Comparison of ENCODE assay signal across 19 cellular contexts in the genomic region with DNA sequence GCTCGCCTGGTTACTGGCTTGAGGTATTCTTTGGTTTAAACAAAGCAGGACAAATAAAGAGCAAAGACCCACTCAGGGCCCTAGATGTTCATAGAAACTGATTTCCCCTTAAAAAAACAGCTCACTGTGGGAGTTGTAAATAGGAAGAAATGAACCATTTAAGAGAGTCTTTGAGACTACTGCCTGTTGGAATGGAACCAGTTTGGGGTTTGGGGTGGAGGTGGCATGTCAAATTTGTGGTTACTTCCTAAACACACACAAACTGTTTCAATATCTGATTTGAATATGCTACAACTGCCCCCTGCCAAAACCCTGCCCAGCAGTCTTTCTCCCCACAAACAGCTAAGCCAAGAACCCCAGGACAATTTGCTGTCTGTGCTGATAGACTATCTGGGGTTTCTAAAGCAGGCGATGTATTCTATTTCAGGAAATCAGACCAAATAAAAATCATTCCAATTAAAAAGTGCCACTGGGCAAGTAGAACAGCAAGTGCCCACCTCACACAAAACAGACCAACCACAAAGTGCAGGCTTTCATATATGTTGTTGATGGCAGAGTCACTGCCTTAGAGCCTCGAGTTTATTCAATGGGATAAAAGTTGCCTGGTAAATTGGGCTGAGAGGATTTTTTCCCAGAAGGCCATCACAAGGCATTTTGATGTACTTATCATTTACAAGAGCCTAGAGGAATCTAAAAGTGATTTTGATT.
DNase-seq lines count a peak whose midpoint lies in the region; ATAC-seq and TF ChIP-seq lines count a peak whose summit lies in the region.
"Had no signal": no experiment of that assay in that cellular context is flagged by ENCODE, and none has a peak within 500 bp of the region (broad histone marks: within the 10 kb centered on the region; RNA-seq: fewer than 3 reads in every experiment).

No MANE protein-coding gene starts in this region.

- no peaks in the 10 kb centered on the region for H4K20me1 ChIP-seq in MM.1S (ENCODE audit: insufficient read depth, low read length)

- H3K4me2 ChIP-seq in MM.1S (ENCODE audit: low read depth, low read length) = peak overlapping the region; percentile 43; the same call in 1 of the 2 replicates

- H3K27ac ChIP-seq in MM.1S (ENCODE audit: low read length) = peak overlapping the region; percentile 76; the same call in 1 of the 2 replicates
- H3K27ac ChIP-seq: ovary, RWPE1 had no signal

- no peak overlapping the region for H3K4me3 ChIP-seq in MM.1S (ENCODE audit: low read length)
- H3K4me3 ChIP-seq: left lung, ovary, transverse colon had no signal

- H3K9me2 ChIP-seq in MM.1S (replicated peaks; ENCODE audit: insufficient read depth, low read length) = no peaks in the 10 kb centered on the region

- peaks cover 25% of the 10 kb centered on the region for H3F3A ChIP-seq in MM.1S (ENCODE audit: insufficient read depth, low read length)

- H3K79me2 ChIP-seq in MM.1S (ENCODE audit: low read length) = no peaks in the 10 kb centered on the region

- H2AFZ ChIP-seq in MM.1S (ENCODE audit: low read length) = peak overlapping the region; percentile 37; the same call in 1 of the 2 replicates

- TF ChIP-seq CTCF in MM.1S (IDR thresholded peaks at IDR 0.05; ENCODE audit: low read length) = no peak
- TF ChIP-seq CTCF in GM13977 (IDR thresholded peaks at IDR 0.05; ENCODE audit: extremely low read depth, insufficient read depth, missing control alignments) = no peak

- in situ Hi-C loops in GM13977 (cut with MboI; ENCODE audit: low pct_unique_long_range_greater_than_20kb, low sequenced_read_pairs, unreplicated experiment) = loop anchor here (25.0 kb wide), 2 partner anchors 183 to 358 kb away; a partner anchor contains a TSS

- no peak overlapping the region for H3K9ac ChIP-seq in MM.1S (ENCODE audit: low read length)

- DNase-seq in H4 (ENCODE audit: low spot score) (peak; percentile 8), MM.1S (peak; percentile 37), fibroblast of peridontal ligament (ENCODE audit: extremely low read depth) (peak; percentile 10), GM13977 (ENCODE audit: low spot score) (no peak), GDM1 (lab: John Stamatoyannopoulos, UW) (no peak)
- DNase-seq: activated T-cell treated with anti-CD3 and anti-CD28 coated beads, Interleukin-2, amount 50 U/mL, for 48 hours; BE2C; effector memory CD8-positive, alpha-beta T cell; left lung; NCI-H526 treated with DMSO at 0.1 percent for 48 hours; ovary; stimulated activated CD4-positive, alpha-beta T cell treated with anti-CD3 and anti-CD28 coated beads, Interleukin-4, amount 100 ng/mL, for 4 hours; T-helper 17 cell had no signal

- H3K9me3 ChIP-seq in MM.1S (replicated peaks; ENCODE audit: insufficient read depth, low read length) = no peaks in the 10 kb centered on the region
- H3K9me3 ChIP-seq: BE2C, ovary had no signal

- ATAC-seq in GM18868 (IDR thresholded peaks at IDR 0.05; ENCODE audit: unreplicated experiment) (peak; percentile 19), HG03354 (IDR thresholded peaks at IDR 0.05; ENCODE audit: poor library complexity, severe bottlenecking, unreplicated experiment) (no peak)
- no peak for ATAC-seq in activated CD4-positive, CD25-positive, alpha-beta regulatory T cell treated with anti-CD3 and anti-CD28 coated beads, Interleukin-2, amount 50 U/mL, for 24 hours
- ATAC-seq: effector memory CD8-positive, alpha-beta T cell; HepG2; left lung; T-helper 17 cell had no signal

- no peaks in the 10 kb centered on the region for H3K27me3 ChIP-seq in MM.1S (replicated peaks; ENCODE audit: insufficient read depth, low read length)
- H3K27me3 ChIP-seq: BE2C, left lung, ovary, transverse colon had no signal

- H3K36me3 ChIP-seq in MM.1S (replicated peaks; ENCODE audit: insufficient read depth, low read length) = no peaks in the 10 kb centered on the region
- H3K36me3 ChIP-seq: BE2C, left lung, ovary, transverse colon had no signal

- H3K4me1 ChIP-seq in MM.1S (ENCODE audit: low read length) = peaks cover 48% of the 10 kb centered on the region
- H3K4me1 ChIP-seq: BE2C had no signal

Comparison
In these comparisons a context has a peak if more than half of its experiments do, and no peak if none do; other contexts are left out.
1. DNase-seq: peak in H4 (single experiment), MM.1S (single experiment) and fibroblast of peridontal ligament (single experiment); none in GM13977 (single experiment) and GDM1 (single experiment).